ENCODE assay signal across 24 cellular contexts in genomic region chr18:35128675-35129074, GRCh38.
DNase-seq lines count a peak whose midpoint lies in the region; ATAC-seq and TF ChIP-seq lines count a peak whose summit lies in the region.
"Had no signal": no experiment of that assay in that cellular context is flagged by ENCODE, and none has a peak within 500 bp of the region (broad histone marks: within the 10 kb centered on the region; RNA-seq: fewer than 3 reads in every experiment).

No MANE protein-coding gene starts in this region.

- peaks cover 77 to 78% of the 10 kb centered on the region in 2 donors for H3K4me1 Mint-ChIP-seq in natural killer cell
- H3K4me1 Mint-ChIP-seq in natural killer cell treated with Interleukin-12 subunit alpha and Interleukin-12 subunit beta and Interleukin-15 and Interleukin-18, amount 100 ng/mL, for 72 hours (ENCODE audit: low read depth in 2 of 2): peaks cover 39 to 47% of the 10 kb centered on the region in 2 donors
- H3K4me1 Mint-ChIP-seq in activated naive CD8-positive, alpha-beta T cell treated with anti-CD3 and anti-CD28 coated beads, Interleukin-2, amount 10 ng/mL, durations not matched to agents 7 days and 5 days: peaks cover 2% of the 10 kb centered on the region
- peaks cover 54 to 60% of the 10 kb centered on the region in 2 donors for H3K4me1 Mint-ChIP-seq in immature natural killer cell
- H3K4me1 Mint-ChIP-seq in stimulated activated memory B cell treated with anti-CD40 and anti-IgM and Interleukin-4, amounts not matched to agents 10 μg/mL and 1 μg/mL and 100 μg/mL, for 72 hours: peaks cover 12% of the 10 kb centered on the region

- H3K9me3 Mint-ChIP-seq in natural killer cell: no peaks in the 10 kb centered on the region
- peaks cover 4% of the 10 kb centered on the region for H3K9me3 Mint-ChIP-seq in natural killer cell treated with Interleukin-12 subunit alpha and Interleukin-12 subunit beta and Interleukin-15 and Interleukin-18, amount 100 ng/mL, for 72 hours
- peaks cover 5% of the 10 kb centered on the region for H3K9me3 Mint-ChIP-seq in activated naive CD8-positive, alpha-beta T cell treated with anti-CD3 and anti-CD28 coated beads, Interleukin-2, amount 10 ng/mL, durations not matched to agents 7 days and 5 days
- no peaks in the 10 kb centered on the region for H3K9me3 Mint-ChIP-seq in immature natural killer cell
- no peaks in the 10 kb centered on the region for H3K9me3 Mint-ChIP-seq in stimulated activated memory B cell treated with anti-CD40 and anti-IgM and Interleukin-4, amounts not matched to agents 10 μg/mL and 1 μg/mL and 100 μg/mL, for 72 hours
- H3K9me3 Mint-ChIP-seq: CD8-positive, alpha-beta memory T cell; GM23338; HFFc6 had no signal

- H3K27ac Mint-ChIP-seq in natural killer cell (peak overlapping the region; percentile 80 to 97), immature natural killer cell (peak overlapping the region in 5 of 6 donors; percentile 27 to 95 (median 82))
- peak overlapping the region in 1 of 2 donors; percentile 90 for H3K27ac Mint-ChIP-seq in natural killer cell treated with Interleukin-12 subunit alpha and Interleukin-12 subunit beta and Interleukin-15 and Interleukin-18, amount 100 ng/mL, for 72 hours
- peak overlapping the region; percentile 54 for H3K27ac Mint-ChIP-seq in activated naive CD8-positive, alpha-beta T cell treated with anti-CD3 and anti-CD28 coated beads, Interleukin-2, amount 10 ng/mL, durations not matched to agents 7 days and 5 days
- H3K27ac Mint-ChIP-seq in stimulated activated memory B cell treated with anti-CD40 and anti-IgM and Interleukin-4, amounts not matched to agents 10 μg/mL and 1 μg/mL and 100 μg/mL, for 72 hours: peak overlapping the region; percentile 26
- H3K27ac Mint-ChIP-seq: GM23338, HFFc6 had no signal

- DNase-seq in natural killer cell (no peak), immature natural killer cell (no peak), middle frontal gyrus (ENCODE audit: extremely low spot score, low spot score) (no peak)
- DNase-seq in natural killer cell treated with Interleukin-12 subunit alpha and Interleukin-12 subunit beta and Interleukin-15 and Interleukin-18, amount 100 ng/mL, for 72 hours (ENCODE audit: low spot score): no peak
- no peak for DNase-seq in activated naive CD8-positive, alpha-beta T cell treated with anti-CD3 and anti-CD28 coated beads, Interleukin-2, amount 10 ng/mL, durations not matched to agents 7 days and 5 days
- DNase-seq: AML-193; CD8-positive, alpha-beta memory T cell; DMS79 treated with DMSO at 0.1 percent for 48 hours; GF-D8; HFFc6; KG1; MG63; NCI-H2029; NCI-H446 treated with DMSO at 0.1 percent for 48 hours; NCI-H526; NCI-H82; NK-92 treated with Interleukin-12 subunit alpha and Interleukin-12 subunit beta, amount 100 ng/mL, for 24 hours; PC-3; SK-N-SH had no signal

- H3K27me3 Mint-ChIP-seq in natural killer cell (ENCODE audit: low read depth in 2 of 2) (no peaks in the 10 kb centered on the region), immature natural killer cell (ENCODE audit: low read depth in 3 of 3) (peaks cover 0 to 14% (median 7%) of the 10 kb centered on the region in 3 donors)
- H3K27me3 Mint-ChIP-seq in natural killer cell treated with Interleukin-12 subunit alpha and Interleukin-12 subunit beta and Interleukin-15 and Interleukin-18, amount 100 ng/mL, for 72 hours: no peaks in the 10 kb centered on the region
- no peaks in the 10 kb centered on the region for H3K27me3 Mint-ChIP-seq in activated naive CD8-positive, alpha-beta T cell treated with anti-CD3 and anti-CD28 coated beads, Interleukin-2, amount 10 ng/mL, durations not matched to agents 7 days and 5 days
- no peaks in the 10 kb centered on the region for H3K27me3 Mint-ChIP-seq in stimulated activated memory B cell treated with anti-CD40 and anti-IgM and Interleukin-4, amounts not matched to agents 10 μg/mL and 1 μg/mL and 100 μg/mL, for 72 hours

- H3K36me3 Mint-ChIP-seq in natural killer cell: peaks cover 13% of the 10 kb centered on the region
- peaks cover 5% of the 10 kb centered on the region for H3K36me3 Mint-ChIP-seq in natural killer cell treated with Interleukin-12 subunit alpha and Interleukin-12 subunit beta and Interleukin-15 and Interleukin-18, amount 100 ng/mL, for 72 hours
- peaks cover 22% of the 10 kb centered on the region for H3K36me3 Mint-ChIP-seq in activated naive CD8-positive, alpha-beta T cell treated with anti-CD3 and anti-CD28 coated beads, Interleukin-2, amount 10 ng/mL, durations not matched to agents 7 days and 5 days
- H3K36me3 Mint-ChIP-seq in immature natural killer cell: peaks cover 19 to 37% (median 23%) of the 10 kb centered on the region in 3 donors
- H3K36me3 Mint-ChIP-seq in stimulated activated memory B cell treated with anti-CD40 and anti-IgM and Interleukin-4, amounts not matched to agents 10 μg/mL and 1 μg/mL and 100 μg/mL, for 72 hours: peaks cover 68% of the 10 kb centered on the region

- intact Hi-C loops in natural killer cell (cut with micrococcal nuclease): no loop called here

- ATAC-seq in natural killer cell: no peak
- no peak for ATAC-seq in natural killer cell treated with Interleukin-12 subunit alpha and Interleukin-12 subunit beta and Interleukin-15 and Interleukin-18, amount 100 ng/mL, for 72 hours
- no peak for ATAC-seq in activated naive CD8-positive, alpha-beta T cell treated with anti-CD3 and anti-CD28 coated beads, Interleukin-2, amount 10 ng/mL, durations not matched to agents 7 days and 5 days (ENCODE audit: low read depth)
- no peak for ATAC-seq in stimulated activated memory B cell treated with anti-CD40 and anti-IgM and Interleukin-4, amounts not matched to agents 10 μg/mL and 1 μg/mL and 100 μg/mL, for 72 hours
- ATAC-seq in GM21367 (IDR thresholded peaks at IDR 0.05; ENCODE audit: unreplicated experiment): no peak
- ATAC-seq in GM19395 (IDR thresholded peaks at IDR 0.05; ENCODE audit: unreplicated experiment): no peak
- ATAC-seq: A549, GM23338, PC-3 had no signal

- H3K4me3 Mint-ChIP-seq in natural killer cell (no peak overlapping the region), immature natural killer cell (no peak overlapping the region)
- H3K4me3 Mint-ChIP-seq in natural killer cell treated with Interleukin-12 subunit alpha and Interleukin-12 subunit beta and Interleukin-15 and Interleukin-18, amount 100 ng/mL, for 72 hours: no peak overlapping the region
- no peak overlapping the region for H3K4me3 Mint-ChIP-seq in activated naive CD8-positive, alpha-beta T cell treated with anti-CD3 and anti-CD28 coated beads, Interleukin-2, amount 10 ng/mL, durations not matched to agents 7 days and 5 days
- no peak overlapping the region for H3K4me3 Mint-ChIP-seq in stimulated activated memory B cell treated with anti-CD40 and anti-IgM and Interleukin-4, amounts not matched to agents 10 μg/mL and 1 μg/mL and 100 μg/mL, for 72 hours
- H3K4me3 Mint-ChIP-seq: CD8-positive, alpha-beta memory T cell; GM23338; HFFc6 had no signal

- POLR2A ChIA-PET in activated naive CD8-positive, alpha-beta T cell treated with anti-CD3 and anti-CD28 coated beads, Interleukin-2, amount 10 ng/mL, durations not matched to agents 7 days and 5 days (lab: Charles Lee): no interaction called here

- no peak for TF ChIP-seq CTCF in natural killer cell (IDR thresholded peaks at IDR 0.05)
